ENCODE assay signal across 20 cellular contexts in genomic region chr2:121239471-121239870, GRCh38. TPM values are rescaled to one million over a fixed set of nuclear protein-coding genes. Genes with fewer than 3 reads are reported as not detected.
DNase-seq lines count a peak whose midpoint lies in the region; ATAC-seq, FAIRE-seq and TF ChIP-seq lines count a peak whose summit lies in the region.
"Had no signal": no experiment of that assay in that cellular context is flagged by ENCODE, and none has a peak within 500 bp of the region (broad histone marks: within the 10 kb centered on the region; RNA-seq: fewer than 3 reads in every experiment).

No MANE protein-coding gene starts in this region.

- in situ Hi-C loops in HepG2 (cut with HindIII; ENCODE audit: extremely low pct_ligation_motif_present, low pct_unique_long_range_greater_than_20kb): no loop called here

- CTCF ChIA-PET in HepG2 (lab: Yijun Ruan, JAX; ENCODE audit: low intra/inter-chr PET ratio, low total read pairs): no interaction called here
- CTCF ChIA-PET in OCI-LY7 (lab: Charles Lee; ENCODE audit: unreplicated experiment): no interaction called here

- H3K4me2 ChIP-seq in HepG2 (ENCODE audit: low read depth, low read length) (no peak overlapping the region), OCI-LY7 (ENCODE audit: low read length) (no peak overlapping the region)
- H3K4me2 ChIP-seq: BLaER1 treated with 17β-estradiol and CSF1 and Interleukin-3, amounts not matched to agents 10 nM and 100 nM had no signal

- no peaks in the 10 kb centered on the region for H3K9me2 ChIP-seq in OCI-LY7 (ENCODE audit: insufficient read depth, low read length)

- DNase-seq in left ventricle myocardium superior: peak; percentile 22
- DNase-seq in heart right ventricle: no peak
- no peak for DNase-seq in HepG2 (ENCODE audit: low spot score)
- peak; percentile 60 for DNase-seq in posterior vena cava (ENCODE audit: low spot score)
- peak; percentile 21 for DNase-seq in upper lobe of right lung
- no peak for DNase-seq in NCI-H1092 treated with DMSO at 0.1 percent for 48 hours (lab: John Stamatoyannopoulos, UW)
- no peak for DNase-seq in activated CD4-positive, alpha-beta T cell treated with anti-CD3 and anti-CD28 coated beads, Interleukin-2, amount 50 U/mL, for 48 hours
- no peak for DNase-seq in OCI-LY7 (ENCODE audit: low spot score)
- DNase-seq: Calu3; CD8-positive, alpha-beta T cell; DMS 273 treated with DMSO at 0.1 percent for 48 hours; DMS53; DND-41; EL; GM23248 had no signal

- H2AFZ ChIP-seq in HepG2 (ENCODE audit: low read length) (no peak overlapping the region), OCI-LY7 (ENCODE audit: low read length) (no peak overlapping the region)
- H2AFZ ChIP-seq: GM23248 had no signal

- H4K20me1 ChIP-seq in HepG2 (ENCODE audit: insufficient read depth, low read length) (no peaks in the 10 kb centered on the region), OCI-LY7 (ENCODE audit: insufficient read depth, low read length) (no peaks in the 10 kb centered on the region)
- H4K20me1 ChIP-seq: BLaER1 treated with 17β-estradiol and CSF1 and Interleukin-3, amounts not matched to agents 10 nM and 100 nM had no signal

- intact Hi-C loops in left ventricle myocardium superior (cut with micrococcal nuclease): no loop called here
- intact Hi-C loops in heart right ventricle (cut with DNase I): no loop called here
- intact Hi-C loops in HepG2 (cut with micrococcal nuclease; ENCODE audit: unreplicated experiment): no loop called here
- intact Hi-C loops in posterior vena cava (cut with DNase I): no loop called here
- intact Hi-C loops in upper lobe of right lung (cut with DNase I): no loop called here
- intact Hi-C loops in OCI-LY7 (cut with micrococcal nuclease; ENCODE audit: unreplicated experiment): no loop called here

- BruUV-seq in HepG2 (replicated peaks; lab: Mats Ljungman, UMichigan) (no TSS peak), OCI-LY7 (replicated peaks; lab: Mats Ljungman, UMichigan) (no TSS peak)

- TF ChIP-seq EP300 in HepG2 (IDR thresholded peaks at IDR 0.05; ENCODE audit: low read depth in 2 of 2, low read length in 2 of 2): no peak
- no peak for TF ChIP-seq EP300 in HepG2 (CRISPR knock-in tag; IDR thresholded peaks at IDR 0.05; ENCODE audit: borderline replicate concordance)

- TF ChIP-seq CTCF in heart right ventricle (IDR thresholded peaks at IDR 0.05): no peak
- no peak for TF ChIP-seq CTCF in HepG2 (CRISPR knock-in tag; IDR thresholded peaks at IDR 0.05)
- TF ChIP-seq CTCF in upper lobe of right lung (IDR thresholded peaks at IDR 0.05): no peak
- no peak for TF ChIP-seq CTCF in OCI-LY7 (conservative IDR thresholded peaks at IDR 0.05; ENCODE audit: low read length)

- no peaks in the 10 kb centered on the region for H3K36me3 ChIP-seq in heart right ventricle
- H3K36me3 ChIP-seq in HepG2 (replicated peaks in 1 of 2; ENCODE audit: control insufficient read depth in 1 of 2, insufficient read depth in 2 of 2, low read length in 2 of 2): no peaks in the 10 kb centered on the region
- H3K36me3 ChIP-seq in upper lobe of right lung: no peaks in the 10 kb centered on the region
- H3K36me3 ChIP-seq in OCI-LY7 (ENCODE audit: insufficient read depth, low read length): no peaks in the 10 kb centered on the region
- H3K36me3 ChIP-seq: BLaER1 treated with 17β-estradiol and CSF1 and Interleukin-3, amounts not matched to agents 10 nM and 100 nM had no signal

- no peaks in the 10 kb centered on the region for H3K9me3 ChIP-seq in heart right ventricle
- no peaks in the 10 kb centered on the region for H3K9me3 ChIP-seq in HepG2 (ENCODE audit: low read length)
- H3K9me3 ChIP-seq in upper lobe of right lung: no peaks in the 10 kb centered on the region
- no peaks in the 10 kb centered on the region for H3K9me3 ChIP-seq in OCI-LY7 (ENCODE audit: low read length)
- H3K9me3 ChIP-seq: BLaER1 treated with 17β-estradiol and CSF1 and Interleukin-3, amounts not matched to agents 10 nM and 100 nM; HAP-1 had no signal

- H3K9ac ChIP-seq in HepG2 (ENCODE audit: insufficient read depth, low read depth, low read length): no peak overlapping the region
- H3K9ac ChIP-seq: BLaER1 treated with 17β-estradiol and CSF1 and Interleukin-3, amounts not matched to agents 10 nM and 100 nM; GM23248 had no signal

- no peak for TF ChIP-seq POLR2A in HepG2 (IDR thresholded peaks at IDR 0.05; ENCODE audit: insufficient read depth in 1 of 2, low read depth in 2 of 2, low read length in 2 of 2)

- FAIRE-seq in HepG2 (lab: Jason Lieb, UNC): no peak
- FAIRE-seq: GM12878 had no signal

- ATAC-seq in left ventricle myocardium superior (no peak), heart right ventricle (no peak), HepG2 (no peak), upper lobe of right lung (no peak)
- ATAC-seq: CD8-positive, alpha-beta T cell; GM12878 had no signal

- POLR2A ChIA-PET in HepG2 (lab: Yijun Ruan, JAX) (no interaction called here), OCI-LY7 (lab: Charles Lee) (no interaction called here)

- TF ChIP-seq RAD21 in HepG2 (CRISPR knock-in tag; IDR thresholded peaks at IDR 0.05): no peak

- peaks cover 0 to 31% (median 3%) of the 10 kb centered on the region in 7 donors for H3K27me3 ChIP-seq in heart right ventricle
- peaks cover 27 to 95% of the 10 kb centered on the region in 2 experiments for H3K27me3 ChIP-seq in HepG2 (ENCODE audit: control insufficient read depth in 1 of 2, insufficient read depth in 2 of 2, low read length in 2 of 2)
- no peaks in the 10 kb centered on the region for H3K27me3 ChIP-seq in upper lobe of right lung
- H3K27me3 ChIP-seq: BLaER1 treated with 17β-estradiol and CSF1 and Interleukin-3, amounts not matched to agents 10 nM and 100 nM had no signal

- no peaks in the 10 kb centered on the region for H3K79me2 ChIP-seq in HepG2 (ENCODE audit: insufficient read depth, low read length)
- no peaks in the 10 kb centered on the region for H3K79me2 ChIP-seq in OCI-LY7 (ENCODE audit: insufficient read depth, low read depth, low read length)

- H3K4me3 ChIP-seq in heart right ventricle (no peak overlapping the region), HepG2 (replicated peaks in 1 of 3; ENCODE audit: insufficient read depth in 1 of 3, low read depth in 2 of 3, low read length in 3 of 3) (no peak overlapping the region), upper lobe of right lung (no peak overlapping the region), OCI-LY7 (ENCODE audit: low read depth, low read length, poor library complexity, severe bottlenecking) (no peak overlapping the region)
- H3K4me3 ChIP-seq: BLaER1 treated with 17β-estradiol and CSF1 and Interleukin-3, amounts not matched to agents 10 nM and 100 nM; GM12878; GM23248; HAP-1 had no signal

- H3K4me1 ChIP-seq in heart right ventricle (no peaks in the 10 kb centered on the region), HepG2 (ENCODE audit: insufficient read depth, low read length) (no peaks in the 10 kb centered on the region), upper lobe of right lung (no peaks in the 10 kb centered on the region), OCI-LY7 (ENCODE audit: insufficient read depth, low read length, poor library complexity, severe bottlenecking) (no peaks in the 10 kb centered on the region)
- H3K4me1 ChIP-seq: BLaER1 treated with 17β-estradiol and CSF1 and Interleukin-3, amounts not matched to agents 10 nM and 100 nM; HAP-1 had no signal

- H3K27ac ChIP-seq in heart right ventricle: no peak overlapping the region
- H3K27ac ChIP-seq in HepG2 (ENCODE audit: extremely low read length, insufficient read depth, low read length): no peak overlapping the region
- no peak overlapping the region for H3K27ac ChIP-seq in upper lobe of right lung
- no peak overlapping the region for H3K27ac ChIP-seq in OCI-LY7 (ENCODE audit: low read depth, low read length, poor library complexity, severe bottlenecking)
- H3K27ac ChIP-seq: BLaER1 treated with 17β-estradiol and CSF1 and Interleukin-3, amounts not matched to agents 10 nM and 100 nM; GM23248; HL-60 had no signal

- WGBS in heart right ventricle, 2 donors: 92 to 95% methylated on average over 15 of the region's 15 CpGs
- WGBS in HepG2 (ENCODE audit: low lambda C conversion rate): 39% methylated on average over 15 of the region's 15 CpGs

TF ChIP-seq in HepG2, 621 proteins besides CTCF, POLR2A, EP300 and RAD21 (continues in another document):
- TF ChIP-seq ZNF567 (CRISPR knock-in tag; IDR thresholded peaks at IDR 0.05; ENCODE audit: borderline replicate concordance) (no peak), ZNF878 (CRISPR knock-in tag; IDR thresholded peaks at IDR 0.05) (no peak), ZNF263 (CRISPR knock-in tag; IDR thresholded peaks at IDR 0.05) (peak; percentile 70), RNF2 (conservative IDR thresholded peaks at IDR 0.05; ENCODE audit: low read depth) (no peak), SP4 (CRISPR knock-in tag; IDR thresholded peaks at IDR 0.05) (no peak)

RNA-seq across cellular contexts. Expression of gene TFCP2L1, which starts 45.5 kb away (rescaled TPM):
- 0.17 TPM for total RNA-seq in left ventricle myocardium superior
- under 1 TPM in 9 of 10 donors, not detected in 1; 0.02 to 0.60 (median 0.14) TPM for total RNA-seq in heart right ventricle
- polyA plus RNA-seq in heart right ventricle: under 1 TPM; 0.03 to 0.15 TPM
- total RNA-seq in HepG2 (2016; rRNA removed; fragmentation: Illumina TruSeq; extraction: Trizol): not detected in 2 replicates
- not detected in 2 replicates for total RNA-seq in HepG2 (2016; cell fraction: cytosol; rRNA removed; fragmentation: Illumina TruSeq; extraction: Trizol; ENCODE audit: low read depth)
- not detected in 2 replicates for total RNA-seq in HepG2 (2016; cell fraction: insoluble cytoplasmic fraction; rRNA removed; fragmentation: Illumina TruSeq; extraction: Trizol)
- not detected in 2 replicates for total RNA-seq in HepG2 (2016; cell fraction: membrane; rRNA removed; fragmentation: Illumina TruSeq; extraction: Trizol)
- not detected in 2 replicates for total RNA-seq in HepG2 (2016; cell fraction: nucleus; rRNA removed; fragmentation: Illumina TruSeq; extraction: Trizol)
- under 0.01 and 0.01 TPM in 2 replicates for polyA plus RNA-seq in HepG2 (2011; rRNA removed)
- under 0.01 TPM in 2 replicates for polyA plus RNA-seq in HepG2 (2011; cell fraction: cytosol; rRNA removed)
- polyA plus RNA-seq in HepG2 (2011; cell fraction: nucleus; rRNA removed): 0.02 TPM in 2 replicates
- polyA plus RNA-seq in HepG2 (2012): not detected in 2 replicates
- polyA plus RNA-seq in HepG2 (2016; cell fraction: cytosol; fragmentation: Illumina TruSeq; extraction: Trizol; ENCODE audit: low read depth): not detected in 2 replicates
- polyA plus RNA-seq in HepG2 (2016; cell fraction: insoluble cytoplasmic fraction; fragmentation: Illumina TruSeq; extraction: Trizol; ENCODE audit: low read depth): not detected in 2 replicates
- polyA plus RNA-seq in HepG2 (2016; cell fraction: membrane; fragmentation: Illumina TruSeq; extraction: Trizol; ENCODE audit: low read depth): not detected in 2 replicates
- not detected in 2 replicates for polyA plus RNA-seq in HepG2 (2016; cell fraction: nucleus; fragmentation: Illumina TruSeq; extraction: Trizol; ENCODE audit: insufficient read depth, low read depth)
- 0.49 TPM in 1 of 2 replicates, not detected in the other for polyA minus RNA-seq in HepG2 (2011; rRNA and poly(A)+ RNA removed; ENCODE audit: low replicate concordance)
- polyA minus RNA-seq in HepG2 (2011; cell fraction: cytosol; rRNA and poly(A)+ RNA removed): not detected in 2 replicates
- polyA minus RNA-seq in HepG2 (2011; cell fraction: nucleus; rRNA and poly(A)+ RNA removed): not detected in 2 replicates
- 1 to 10 TPM in 1 of 2 donors, under 1 TPM in 1; 0.29 to 2.3 TPM for total RNA-seq in posterior vena cava
- 22.0 TPM for total RNA-seq in upper lobe of right lung
- 0.06 and 0.18 TPM in 2 replicates for total RNA-seq in OCI-LY7 (2014; rRNA removed; shearing (Covaris generic))
- 1.4 and 3.7 TPM in 2 replicates for total RNA-seq in OCI-LY7 (2022)
- total RNA-seq: B cell, GM23248 had no signal
- polyA plus RNA-seq: GM23248 had no signal

Comparison
In these comparisons a context has a peak if more than half of its experiments do, and no peak if none do; other contexts are left out.
1. DNase-seq: peak in left ventricle myocardium superior (single experiment), posterior vena cava (single experiment) and upper lobe of right lung (single experiment); none in heart right ventricle (0 of 2), HepG2 (single experiment), NCI-H1092 treated with DMSO at 0.1 percent for 48 hours (single experiment), activated CD4-positive, alpha-beta T cell treated with anti-CD3 and anti-CD28 coated beads, Interleukin-2, amount 50 U/mL, for 48 hours (0 of 2) and OCI-LY7 (single experiment).